8 cellular contexts compared by ENCODE assay signal in genomic region chr2:176652300-176653182, GRCh38.
DNase-seq lines count a peak whose midpoint lies in the region; ATAC-seq and TF ChIP-seq lines count a peak whose summit lies in the region.

No MANE protein-coding gene starts in this region.

- H3K27ac ChIP-seq in PC-3 (ENCODE audit: low read length) = no peak overlapping the region

- H3K4me1 ChIP-seq in PC-3 (ENCODE audit: insufficient read depth, low read length) = no peaks in the 10 kb centered on the region

- POLR2A ChIA-PET in PC-3 (lab: Charles Lee; ENCODE audit: unreplicated experiment) = interaction anchor here (0.6 to 0.8 kb wide), 3 partner anchors 46 to 374 kb away, joined by 4 to 6 read pairs (median 4); no protein-coding TSS in a partner anchor

- H3K4me2 ChIP-seq in PC-3 (ENCODE audit: low read length) = no peak overlapping the region

- H3K36me3 ChIP-seq in PC-3 (ENCODE audit: low read depth, low read length) = no peaks in the 10 kb centered on the region

- peak; percentile 75 for TF ChIP-seq CTCF in Calu3 (IDR thresholded peaks at IDR 0.05; ENCODE audit: unreplicated experiment)
- TF ChIP-seq CTCF in PC-3 (conservative IDR thresholded peaks at IDR 0.05; ENCODE audit: low read depth, low read length) = peak; percentile 85
- TF ChIP-seq CTCF in chondrocyte (IDR thresholded peaks at IDR 0.05) = peak; percentile 89

- H2AFZ ChIP-seq in PC-3 (ENCODE audit: low read length) = no peak overlapping the region

- H3K9ac ChIP-seq in PC-3 (ENCODE audit: low read length) = no peak overlapping the region

- H3K27me3 Mint-ChIP-seq in Calu3 (ENCODE audit: unreplicated experiment) (peaks cover 19% of the 10 kb centered on the region), chondrocyte (ENCODE audit: low read depth) (peaks cover 48% of the 10 kb centered on the region)

- DNase-seq in Calu3 = peak; percentile 24
- DNase-seq in LHCN-M2 (ENCODE audit: low read depth) = peak; percentile 60
- DNase-seq in PC-3 = peak; percentile 75
- no peak for DNase-seq in chondrocyte (ENCODE audit: low spot score)
- DNase-seq in midbrain (lab: John Stamatoyannopoulos, UW) = peak; percentile 44
- DNase-seq in effector CD4-positive, alpha-beta T cell = no peak
- DNase-seq in ecto neural progenitor cell (ENCODE audit: low spot score) = no peak

- H3K9me3 Mint-ChIP-seq in Calu3 (ENCODE audit: low read depth, unreplicated experiment) (no peaks in the 10 kb centered on the region), chondrocyte (ENCODE audit: low read depth) (no peaks in the 10 kb centered on the region)

- H3K9me2 ChIP-seq in PC-3 (replicated peaks; ENCODE audit: low read length) = no peaks in the 10 kb centered on the region

- no peaks in the 10 kb centered on the region for H3K27me3 ChIP-seq in PC-3 (ENCODE audit: low read length)

- BruUV-seq in Calu3 (replicated peaks; lab: Mats Ljungman, UMichigan) (no TSS peak), PC-3 (replicated peaks; lab: Mats Ljungman, UMichigan) (no TSS peak)

- H3K4me1 Mint-ChIP-seq in Calu3 (ENCODE audit: low read depth, unreplicated experiment) (no peaks in the 10 kb centered on the region), chondrocyte (ENCODE audit: low read depth) (no peaks in the 10 kb centered on the region)

- H4K20me1 ChIP-seq in PC-3 (ENCODE audit: low read length) = no peaks in the 10 kb centered on the region

- no peaks in the 10 kb centered on the region for H3K79me2 ChIP-seq in PC-3 (ENCODE audit: low read length)

- no peaks in the 10 kb centered on the region for H3F3A ChIP-seq in PC-3 (ENCODE audit: low read length, unreplicated experiment)

- CTCF ChIA-PET in Calu3 (lab: Charles Lee) = interaction anchor here (0.8 to 3.3 kb wide), 13 partner anchors 10 to 526 kb away, joined by 3 to 19 read pairs (median 4); no protein-coding TSS in a partner anchor
- CTCF ChIA-PET in PC-3 (lab: Charles Lee) = interaction anchor here (0.6 to 1.6 kb wide), 19 partner anchors 8 to 538 kb away, joined by 3 to 26 read pairs (median 4); no protein-coding TSS in a partner anchor

- ATAC-seq in GM19351 (IDR thresholded peaks at IDR 0.05; ENCODE audit: unreplicated experiment) (peak; percentile 64), PC-3 (peak; percentile 52)

- H3K27ac Mint-ChIP-seq in Calu3 (ENCODE audit: unreplicated experiment) (no peak overlapping the region), chondrocyte (ENCODE audit: unreplicated experiment) (no peak overlapping the region)

- no peaks in the 10 kb centered on the region for H3K36me3 Mint-ChIP-seq in Calu3 (ENCODE audit: insufficient read depth, unreplicated experiment)
- H3K36me3 Mint-ChIP-seq in chondrocyte (ENCODE audit: low read depth) = no peaks in the 10 kb centered on the region

- H3K4me3 ChIP-seq in PC-3 (ENCODE audit: low read length) = no peak overlapping the region

- intact Hi-C loops in Calu3 (cut with micrococcal nuclease; ENCODE audit: unreplicated experiment) (loop anchor here (1.0 to 5.0 kb wide), 5 partner anchors 162 to 525 kb away; no protein-coding TSS in a partner anchor), PC-3 (cut with micrococcal nuclease) (loop anchor here (1.0 to 2.0 kb wide), 3 partner anchors 494 to 525 kb away; no protein-coding TSS in a partner anchor)

- no peak overlapping the region for H3K4me3 Mint-ChIP-seq in Calu3 (ENCODE audit: low read depth, unreplicated experiment)
- H3K4me3 Mint-ChIP-seq in chondrocyte (ENCODE audit: unreplicated experiment) = no peak overlapping the region

- H3K9me3 ChIP-seq in PC-3 (ENCODE audit: low read length) = no peaks in the 10 kb centered on the region

Comparison
In these comparisons a context has a peak if more than half of its experiments do, and no peak if none do; other contexts are left out.
1. DNase-seq: peak in Calu3 (single experiment), LHCN-M2 (single experiment), PC-3 (single experiment) and midbrain (single experiment); none in chondrocyte (single experiment), effector CD4-positive, alpha-beta T cell (single experiment) and ecto neural progenitor cell (single experiment).
2. Peak in every context shown above with its lines, with median percentiles within 50 percentile points of each other: CTCF ChIP-seq.